20 cellular contexts compared by ENCODE assay signal in genomic region chr11:7582338-7582985, GRCh38.
DNase-seq lines count a peak whose midpoint lies in the region; TF ChIP-seq lines count a peak whose summit lies in the region.
"Had no signal": no experiment of that assay in that cellular context is flagged by ENCODE, and none has a peak within 500 bp of the region (broad histone marks: within the 10 kb centered on the region; RNA-seq: fewer than 3 reads in every experiment).

No MANE protein-coding gene starts in this region.

- peak; percentile 23 for DNase-seq in NCI-H2029 (lab: John Stamatoyannopoulos, UW)
- no peak for DNase-seq in dorsolateral prefrontal cortex
- no peak for DNase-seq in osteocyte (ENCODE audit: extremely low spot score, unreplicated experiment)
- DNase-seq in NCI-H774 (lab: John Stamatoyannopoulos, UW): no peak
- DNase-seq in spleen: no peak
- DNase-seq in OCI-M2 (lab: John Stamatoyannopoulos, UW; ENCODE audit: unreplicated experiment): no peak
- DNase-seq: activated CD8-positive, alpha-beta T cell treated with anti-CD3 and anti-CD28 coated beads for 36 hours; activated gamma-delta T cell; activated T-cell treated with anti-CD3 and anti-CD28 coated beads for 4 hours; CD4-positive, alpha-beta T cell; cortex of kidney; DMS 273 treated with DMSO at 0.1 percent for 48 hours; GDM1; H9; MG63; NCI-H146; NCI-H69; stimulated activated CD4-positive, alpha-beta T cell treated with anti-CD3 and anti-CD28 coated beads, Interleukin-4, amount 100 ng/mL, for 24 hours; stimulated activated naive CD8-positive, alpha-beta T cell treated with anti-CD3 and anti-CD28 coated beads, Interleukin-15, amount 100 ng/mL, for 72 hours had no signal

- no peaks in the 10 kb centered on the region for H3K36me3 ChIP-seq in spleen
- H3K36me3 ChIP-seq: MG63 had no signal

- peak overlapping the region; percentile 39 for H3K27ac Mint-ChIP-seq in osteocyte (ENCODE audit: unreplicated experiment)
- H3K27ac Mint-ChIP-seq: activated CD8-positive, alpha-beta T cell treated with anti-CD3 and anti-CD28 coated beads for 36 hours; CD4-positive, alpha-beta T cell; H9 had no signal

- H3K4me3 ChIP-seq in dorsolateral prefrontal cortex (no peak overlapping the region), spleen (no peak overlapping the region)
- H3K4me3 ChIP-seq: MG63 had no signal

- H3K4me3 Mint-ChIP-seq in osteocyte (ENCODE audit: unreplicated experiment): no peak overlapping the region
- H3K4me3 Mint-ChIP-seq: activated CD8-positive, alpha-beta T cell treated with anti-CD3 and anti-CD28 coated beads for 36 hours; CD4-positive, alpha-beta T cell; H9; stimulated activated naive CD8-positive, alpha-beta T cell treated with anti-CD3 and anti-CD28 coated beads, Interleukin-15, amount 100 ng/mL, for 72 hours had no signal

- 54 to 72% (median 60%) methylated on average over 2 of the region's 2 CpGs for WGBS in spleen, 5 donors

- intact Hi-C loops in dorsolateral prefrontal cortex (cut with DNase I) (loop anchor here in 1 of 2 donors (10.0 kb wide), 1 partner anchor 52 kb away; no protein-coding TSS in a partner anchor), spleen (cut with DNase I; ENCODE audit: low total_unique reads) (no loop called here)

- H3K27me3 ChIP-seq in dorsolateral prefrontal cortex (no peaks in the 10 kb centered on the region), spleen (replicated peaks in 1 of 7) (peaks cover 0 to 50% (median 8%) of the 10 kb centered on the region in 7 donors)
- H3K27me3 ChIP-seq: MG63 had no signal

- TF ChIP-seq CTCF in dorsolateral prefrontal cortex (IDR thresholded peaks at IDR 0.05 in 54 of 56, conservative IDR thresholded peaks at IDR 0.05 in 2 of 56; ENCODE audit: low read depth in 1 of 56, partially characterized antibody in 56 of 56) (no peak), osteocyte (IDR thresholded peaks at IDR 0.05) (no peak), spleen (IDR thresholded peaks at IDR 0.05 in 8 of 11, conservative IDR thresholded peaks at IDR 0.05 in 3 of 11) (no peak)

- H3K36me3 Mint-ChIP-seq in osteocyte (ENCODE audit: unreplicated experiment): peaks cover 15% of the 10 kb centered on the region

- peaks cover 88% of the 10 kb centered on the region for H3K4me1 Mint-ChIP-seq in osteocyte (ENCODE audit: unreplicated experiment)

- no peaks in the 10 kb centered on the region for H3K9me3 ChIP-seq in spleen
- H3K9me3 ChIP-seq: MG63 had no signal

- no peaks in the 10 kb centered on the region for H3K27me3 Mint-ChIP-seq in osteocyte (ENCODE audit: unreplicated experiment)

- peaks cover 10 to 36% (median 23%) of the 10 kb centered on the region in 6 donors for H3K4me1 ChIP-seq in spleen

- no peaks in the 10 kb centered on the region for H3K9me3 Mint-ChIP-seq in osteocyte (ENCODE audit: unreplicated experiment)
- H3K9me3 Mint-ChIP-seq: activated CD8-positive, alpha-beta T cell treated with anti-CD3 and anti-CD28 coated beads for 36 hours; CD4-positive, alpha-beta T cell; H9; stimulated activated naive CD8-positive, alpha-beta T cell treated with anti-CD3 and anti-CD28 coated beads, Interleukin-15, amount 100 ng/mL, for 72 hours had no signal

- TF ChIP-seq POLR2A in spleen (IDR thresholded peaks at IDR 0.05): no peak

- H3K27ac ChIP-seq in dorsolateral prefrontal cortex (peak overlapping the region in 58 of 59 donors; percentile 1 to 99 (median 96)), temporal lobe (ENCODE audit: low read depth, low read length) (peak overlapping the region; percentile 42), spleen (no peak overlapping the region)

Comparison
In these comparisons a context has a peak if more than half of its experiments do, and no peak if none do; other contexts are left out.
1. H3K27ac ChIP-seq: peak in dorsolateral prefrontal cortex (58 of 59) and temporal lobe (single experiment); none in spleen (0 of 8).